In genomic region chr5:72241346-72242003, GRCh38 we compare ENCODE assay signal across 16 cellular contexts.
DNase-seq lines count a peak whose midpoint lies in the region; ATAC-seq, FAIRE-seq and TF ChIP-seq lines count a peak whose summit lies in the region.
"Had no signal": no experiment of that assay in that cellular context is flagged by ENCODE, and none has a peak within 500 bp of the region (broad histone marks: within the 10 kb centered on the region; RNA-seq: fewer than 3 reads in every experiment).

No MANE protein-coding gene starts in this region.

- peaks cover 68% of the 10 kb centered on the region for H3K4me1 Mint-ChIP-seq in brain
- H3K4me1 Mint-ChIP-seq in CD14-positive monocyte: no peaks in the 10 kb centered on the region

- no peak overlapping the region; the same call in 1 of the 2 replicates for H3K9ac ChIP-seq in HepG2 (ENCODE audit: insufficient read depth, low read depth, low read length)

- DNase-seq in HepG2 (ENCODE audit: low spot score) (peak; percentile 91), right lobe of liver (no peak), midbrain (lab: John Stamatoyannopoulos, UW) (peak; percentile 84), SW480 (ENCODE audit: low spot score) (no peak), NCI-H524 treated with DMSO at 0.1 percent for 48 hours (lab: John Stamatoyannopoulos, UW) (no peak), CD14-positive monocyte (ENCODE audit: low spot score) (no peak)
- DNase-seq: activated CD4-positive, alpha-beta T cell treated with anti-CD3 and anti-CD28 coated beads, Interleukin-2, amount 50 U/mL, for 1 hour; activated naive CD8-positive, alpha-beta T cell treated with anti-CD3 and anti-CD28 coated beads, Interleukin-2, amount 50 U/mL, for 24 hours; activated T-cell treated with anti-CD3 and anti-CD28 coated beads, Interleukin-2, amount 50 U/mL, for 24 hours; HCEC 1CT; lower lobe of right lung; MG63; small intestine had no signal

- TF ChIP-seq EP300 in HepG2 (IDR thresholded peaks at IDR 0.05; ENCODE audit: low read depth in 2 of 2, low read length in 2 of 2) (peak in 1 of 2 experiments; percentile 58; a peak in 1 of 4 replicates), HepG2 (CRISPR knock-in tag; IDR thresholded peaks at IDR 0.05; ENCODE audit: borderline replicate concordance) (peak; percentile 30; the same call in 1 of the 2 replicates)

- peak overlapping the region; percentile 69 to 98 (median 91) for H3K27ac Mint-ChIP-seq in brain
- H3K27ac Mint-ChIP-seq in CD14-positive monocyte: peak overlapping the region in 1 of 7 donors; percentile 61
- H3K27ac Mint-ChIP-seq: activated naive CD8-positive, alpha-beta T cell treated with anti-CD3 and anti-CD28 coated beads, Interleukin-2, amount 50 U/mL, for 24 hours; activated T-cell treated with anti-CD3 and anti-CD28 coated beads, Interleukin-2, amount 50 U/mL, for 24 hours had no signal

- H2AFZ ChIP-seq in HepG2 (ENCODE audit: low read length): no peak overlapping the region

- no TSS peak for BruUV-seq in HepG2 (replicated peaks; lab: Mats Ljungman, UMichigan)

- H3K9me3 ChIP-seq in HepG2 (ENCODE audit: low read length): no peaks in the 10 kb centered on the region
- no peaks in the 10 kb centered on the region for H3K9me3 ChIP-seq in right lobe of liver
- H3K9me3 ChIP-seq: lower lobe of right lung, MG63 had no signal

- H3K27me3 ChIP-seq in HepG2 (ENCODE audit: control insufficient read depth in 1 of 2, insufficient read depth in 2 of 2, low read length in 2 of 2) (no peaks in the 10 kb centered on the region), right lobe of liver (no peaks in the 10 kb centered on the region)
- H3K27me3 ChIP-seq: MG63 had no signal

- H4K20me1 ChIP-seq in HepG2 (ENCODE audit: insufficient read depth, low read length): peaks cover 4% of the 10 kb centered on the region; the same call in 1 of the 2 replicates

- POLR2A ChIA-PET in HepG2 (lab: Yijun Ruan, JAX): interaction anchor here (1.6 to 2.0 kb wide), 2 partner anchors 66 to 78 kb away, joined by 5 to 8 read pairs; partner anchors contain the start of genes MRPS27 and PTCD2

- no peak for TF ChIP-seq RAD21 in HepG2 (CRISPR knock-in tag; IDR thresholded peaks at IDR 0.05)

- intact Hi-C loops in HepG2 (cut with micrococcal nuclease; ENCODE audit: unreplicated experiment) (loop anchor here (2.0 kb wide), 1 partner anchor 67 kb away; no protein-coding TSS in a partner anchor), right lobe of liver (cut with DNase I) (no loop called here), CD14-positive monocyte (cut with micrococcal nuclease) (no loop called here)

- H3K4me2 ChIP-seq in HepG2 (ENCODE audit: low read depth, low read length): peak overlapping the region; percentile 48

- CTCF ChIA-PET in HepG2 (lab: Yijun Ruan, JAX; ENCODE audit: low intra/inter-chr PET ratio, low total read pairs): no interaction called here

- H3K9me3 Mint-ChIP-seq in brain (no peaks in the 10 kb centered on the region), CD14-positive monocyte (no peaks in the 10 kb centered on the region)
- H3K9me3 Mint-ChIP-seq: activated naive CD8-positive, alpha-beta T cell treated with anti-CD3 and anti-CD28 coated beads, Interleukin-2, amount 50 U/mL, for 24 hours; activated T-cell treated with anti-CD3 and anti-CD28 coated beads, Interleukin-2, amount 50 U/mL, for 24 hours had no signal

- ATAC-seq in HepG2 (peak; percentile 99), right lobe of liver (no peak), GM21390 (IDR thresholded peaks at IDR 0.05; ENCODE audit: unreplicated experiment) (no peak)
- ATAC-seq: activated naive CD8-positive, alpha-beta T cell treated with anti-CD3 and anti-CD28 coated beads, Interleukin-2, amount 50 U/mL, for 24 hours; lower lobe of right lung had no signal

- TF ChIP-seq CTCF in HepG2 (CRISPR knock-in tag; IDR thresholded peaks at IDR 0.05) (no peak), right lobe of liver (IDR thresholded peaks at IDR 0.05) (no peak), brain (conservative IDR thresholded peaks at IDR 0.05) (no peak), CD14-positive monocyte (IDR thresholded peaks at IDR 0.05) (no peak)

- H3K27ac ChIP-seq in HepG2 (ENCODE audit: extremely low read length, insufficient read depth, low read length) (peak overlapping the region; percentile 61), right lobe of liver (no peak overlapping the region)
- H3K27ac ChIP-seq: lower lobe of right lung had no signal

- H3K36me3 ChIP-seq in HepG2 (replicated peaks in 1 of 2; ENCODE audit: control insufficient read depth in 1 of 2, insufficient read depth in 2 of 2, low read length in 2 of 2) (peaks cover 7 to 16% of the 10 kb centered on the region in 2 experiments), right lobe of liver (no peaks in the 10 kb centered on the region)

- in situ Hi-C loops in HepG2 (cut with HindIII; ENCODE audit: extremely low pct_ligation_motif_present, low pct_unique_long_range_greater_than_20kb): no loop called here

- H3K36me3 Mint-ChIP-seq in brain (peaks cover 12% of the 10 kb centered on the region), CD14-positive monocyte (peaks cover 23 to 24% of the 10 kb centered on the region in 2 donors)

- H3K4me3 ChIP-seq in HepG2 (replicated peaks in 1 of 3; ENCODE audit: insufficient read depth in 1 of 3, low read depth in 2 of 3, low read length in 3 of 3) (no peak overlapping the region), right lobe of liver (no peak overlapping the region)
- H3K4me3 ChIP-seq: lower lobe of right lung, MG63 had no signal

- FAIRE-seq in HepG2 (lab: Jason Lieb, UNC): peak; percentile 79
- FAIRE-seq: D721Med, small intestine had no signal

- H3K27me3 Mint-ChIP-seq in brain (no peaks in the 10 kb centered on the region), CD14-positive monocyte (ENCODE audit: low read depth in 3 of 3) (no peaks in the 10 kb centered on the region)
- H3K27me3 Mint-ChIP-seq: activated naive CD8-positive, alpha-beta T cell treated with anti-CD3 and anti-CD28 coated beads, Interleukin-2, amount 50 U/mL, for 24 hours; activated T-cell treated with anti-CD3 and anti-CD28 coated beads, Interleukin-2, amount 50 U/mL, for 24 hours had no signal

- H3K4me3 Mint-ChIP-seq in brain (peak overlapping the region in 3 of 5 experiments; percentile 21 to 74 (median 48)), CD14-positive monocyte (no peak overlapping the region)
- H3K4me3 Mint-ChIP-seq: activated naive CD8-positive, alpha-beta T cell treated with anti-CD3 and anti-CD28 coated beads, Interleukin-2, amount 50 U/mL, for 24 hours; activated T-cell treated with anti-CD3 and anti-CD28 coated beads, Interleukin-2, amount 50 U/mL, for 24 hours had no signal

- H3K4me1 ChIP-seq in HepG2 (ENCODE audit: insufficient read depth, low read length) (peaks cover 62% of the 10 kb centered on the region), right lobe of liver (no peaks in the 10 kb centered on the region)

- H3K79me2 ChIP-seq in HepG2 (ENCODE audit: insufficient read depth, low read length): peaks cover 10% of the 10 kb centered on the region

- TF ChIP-seq POLR2A in HepG2 (IDR thresholded peaks at IDR 0.05; ENCODE audit: insufficient read depth in 1 of 2, low read depth in 2 of 2, low read length in 2 of 2): no peak
- no peak for TF ChIP-seq POLR2A in right lobe of liver (IDR thresholded peaks at IDR 0.05)

- WGBS in HepG2 (ENCODE audit: low lambda C conversion rate): 35% methylated on average over 5 of the region's 5 CpGs
- WGBS in right lobe of liver (ENCODE audit: insufficient coverage, low coverage, low lambda C conversion rate, missing lambda C conversion rate): 62% methylated on average over 3 of the region's 5 CpGs

TF ChIP-seq in HepG2, 621 proteins besides CTCF, POLR2A, EP300 and RAD21 (continues in another document):
- TF ChIP-seq MAFG (CRISPR knock-in tag; IDR thresholded peaks at IDR 0.05) (no peak), ZBTB7B (CRISPR knock-in tag; IDR thresholded peaks at IDR 0.05) (peak; percentile 71), CREM (IDR thresholded peaks at IDR 0.05) (peak; percentile 28; the same call in 1 of the 2 replicates), CREM (CRISPR knock-in tag; IDR thresholded peaks at IDR 0.05) (no peak), POGZ (CRISPR knock-in tag; IDR thresholded peaks at IDR 0.05) (peak; percentile 70), ATF3 (CRISPR knock-in tag; IDR thresholded peaks at IDR 0.05) (no peak), ZNF615 (CRISPR knock-in tag; IDR thresholded peaks at IDR 0.05; ENCODE audit: borderline replicate concordance) (no peak), MTA1 (CRISPR knock-in tag; IDR thresholded peaks at IDR 0.05; ENCODE audit: borderline replicate concordance) (peak; percentile 34; the same call in 1 of the 2 replicates), RCOR2 (CRISPR knock-in tag; IDR thresholded peaks at IDR 0.05) (peak; percentile 86), BRCA1 (CRISPR knock-in tag; IDR thresholded peaks at IDR 0.05) (no peak), FOXJ3 (CRISPR knock-in tag; IDR thresholded peaks at IDR 0.05; ENCODE audit: borderline replicate concordance) (peak; percentile 71; the same call in 1 of the 2 replicates), ARNTL (CRISPR knock-in tag; IDR thresholded peaks at IDR 0.05) (peak; percentile 63; the same call in 1 of the 2 replicates), RORA (CRISPR knock-in tag; IDR thresholded peaks at IDR 0.05) (no peak), HDAC2 (CRISPR knock-in tag; IDR thresholded peaks at IDR 0.05) (peak; percentile 79), DPF2 (CRISPR knock-in tag; IDR thresholded peaks at IDR 0.05; ENCODE audit: borderline replicate concordance, low read depth) (no peak), KDM3A (CRISPR knock-in tag; IDR thresholded peaks at IDR 0.05; ENCODE audit: low read depth) (0 out of 2 replicates have a peak, but pooled peaks have one; percentile 40)

Comparison
In these comparisons a context has a peak if more than half of its experiments do, and no peak if none do; other contexts are left out.
1. DNase-seq: peak in HepG2 (single experiment) and midbrain (single experiment); none in right lobe of liver (0 of 3), SW480 (single experiment), NCI-H524 treated with DMSO at 0.1 percent for 48 hours (single experiment) and CD14-positive monocyte (single experiment).
2. H3K4me3 Mint-ChIP-seq: peak in brain (3 of 5); none in CD14-positive monocyte (0 of 2).